ENCODE assay signal across 8 cellular contexts in the genomic region with DNA sequence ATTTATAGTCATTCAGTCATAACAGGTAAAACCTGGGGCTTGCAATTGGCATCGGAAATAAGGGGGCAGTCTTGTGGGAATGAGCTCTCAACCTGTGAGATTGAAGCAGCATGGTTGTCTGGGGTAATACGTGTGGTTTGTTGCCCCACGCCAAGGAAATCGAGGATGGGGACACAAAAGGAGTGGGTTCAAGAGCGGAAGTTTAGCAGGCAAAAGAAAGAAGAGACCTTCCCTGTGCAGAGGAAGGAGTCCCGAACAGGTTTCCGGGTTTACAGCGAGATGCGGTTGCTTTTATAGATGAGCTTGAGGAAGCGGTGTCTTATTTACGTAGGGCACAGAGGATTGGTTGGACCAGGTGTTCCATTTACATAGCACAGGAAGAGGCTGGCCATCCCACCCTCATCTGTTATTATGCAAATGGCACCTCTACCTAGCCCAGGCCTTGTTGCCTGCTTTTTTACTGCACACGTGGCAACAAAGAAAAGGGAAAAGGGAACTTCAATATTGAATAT. TPM values are rescaled to one million over a fixed set of nuclear protein-coding genes. Genes with fewer than 3 reads are reported as not detected.
DNase-seq lines count a peak whose midpoint lies in the region; ATAC-seq, FAIRE-seq and TF ChIP-seq lines count a peak whose summit lies in the region.

No MANE protein-coding gene starts in this region.

- H3K4me1 ChIP-seq in GM12878 (ENCODE audit: control insufficient read depth, insufficient read depth, low read length) (peaks cover 24% of the 10 kb centered on the region), right lobe of liver (peaks cover 0 to 19% (median 7%) of the 10 kb centered on the region in 4 donors), sigmoid colon (peaks cover 0 to 19% (median 12%) of the 10 kb centered on the region in 4 donors)

- H3K9me2 ChIP-seq in SU-DHL-6 (replicated peaks; ENCODE audit: insufficient read depth, low read length) = no peaks in the 10 kb centered on the region

- TF ChIP-seq CTCF in SU-DHL-6 (IDR thresholded peaks at IDR 0.05; ENCODE audit: insufficient read depth, low read length, poor library complexity, severe bottlenecking) (no peak), GM12878 (IDR thresholded peaks at IDR 0.05 in 2 of 3, conservative IDR thresholded peaks at IDR 0.05 in 1 of 3; ENCODE audit: control insufficient read depth in 2 of 3, extremely low read depth in 1 of 3, insufficient read depth in 1 of 3, low read depth in 3 of 3, low read length in 3 of 3) (no peak), right lobe of liver (IDR thresholded peaks at IDR 0.05) (no peak), sigmoid colon (IDR thresholded peaks at IDR 0.05) (no peak)

- intact Hi-C loops in GM12878 (cut with micrococcal nuclease; ENCODE audit: unreplicated experiment) (loop anchor here (5.0 kb wide), 2 partner anchors 45 to 95 kb away; a partner anchor contains a TSS), right lobe of liver (cut with DNase I) (no loop called here), sigmoid colon (cut with DNase I) (loop anchor here (5.0 kb wide), 1 partner anchor 165 kb away; no protein-coding TSS in a partner anchor)

- BruUV-seq in GM12878 (replicated peaks; lab: Mats Ljungman, UMichigan) = no TSS peak

- RAD21 ChIA-PET in GM12878 (lab: Charles Lee; ENCODE audit: unreplicated experiment) = interaction anchor here (0.7 to 4.4 kb wide), 33 partner anchors 12 to 244 kb away, joined by 3 to 128 read pairs (median 9); a partner anchor contains a TSS

- TF ChIP-seq EP300 in GM12878 (IDR thresholded peaks at IDR 0.05; ENCODE audit: borderline replicate concordance in 1 of 2, control insufficient read depth in 1 of 2, low read depth in 2 of 2, low read length in 2 of 2) (no peak), sigmoid colon (IDR thresholded peaks at IDR 0.05) (no peak)

- WGBS in GM12878 (ENCODE audit: insufficient coverage, insufficient replicate concordance, low lambda C conversion rate, missing lambda C conversion rate) = 5% methylated on average over 12 of the region's 12 CpGs
- WGBS in right lobe of liver (ENCODE audit: insufficient coverage, low coverage, low lambda C conversion rate, missing lambda C conversion rate) = 42% methylated on average over 11 of the region's 12 CpGs
- 38% methylated on average over 12 of the region's 12 CpGs for WGBS in sigmoid colon, 2 donors

- peak overlapping the region; percentile 15 for H2AFZ ChIP-seq in SU-DHL-6 (ENCODE audit: low read depth, low read length, severe bottlenecking)
- H2AFZ ChIP-seq in GM12878 (ENCODE audit: control insufficient read depth, low read depth, low read length) = peak overlapping the region; percentile 84

- TF ChIP-seq POLR2A in GM12878 (IDR thresholded peaks at IDR 0.05; ENCODE audit: low read depth, low read length) (peak; percentile 86), right lobe of liver (IDR thresholded peaks at IDR 0.05) (peak; percentile 64), sigmoid colon (IDR thresholded peaks at IDR 0.05) (peak in 1 of 2 donors; percentile 40)

- H3K4me3 Mint-ChIP-seq in stimulated activated naive CD8-positive, alpha-beta T cell treated with anti-CD3 and anti-CD28 coated beads, Interleukin-15, amount 100 ng/mL, for 72 hours = peak overlapping the region; percentile 69 to 85

- no peaks in the 10 kb centered on the region for H3K27me3 ChIP-seq in SU-DHL-6 (ENCODE audit: low read length)
- no peaks in the 10 kb centered on the region for H3K27me3 ChIP-seq in GM12878 (replicated peaks in 1 of 2; ENCODE audit: control insufficient read depth in 2 of 2, insufficient read depth in 2 of 2, low read length in 1 of 2)
- H3K27me3 ChIP-seq in right lobe of liver = no peaks in the 10 kb centered on the region
- H3K27me3 ChIP-seq in sigmoid colon = no peaks in the 10 kb centered on the region

- POLR2A ChIA-PET in GM12878 (lab: Charles Lee) = interaction anchor here (0.5 to 2.0 kb wide), 10 partner anchors 9 to 156 kb away, joined by 3 to 8 read pairs (median 4); a partner anchor contains a TSS

- CTCF ChIA-PET in GM12878 (lab: Yijun Ruan, JAX) = interaction anchor here (0.6 to 7.6 kb wide), 38 partner anchors 9 to 650 kb away, joined by 3 to 182 read pairs (median 11); a partner anchor contains a TSS

- H3K9me3 ChIP-seq in SU-DHL-6 (ENCODE audit: insufficient read depth, low read length) = peaks cover 4% of the 10 kb centered on the region; the same call in 1 of the 2 replicates
- H3K9me3 ChIP-seq in GM12878 (replicated peaks; ENCODE audit: control insufficient read depth, insufficient read depth, low read length) = peaks cover 8% of the 10 kb centered on the region
- H3K9me3 ChIP-seq in right lobe of liver = no peaks in the 10 kb centered on the region
- peaks cover 0 to 4% (median 3%) of the 10 kb centered on the region in 4 donors for H3K9me3 ChIP-seq in sigmoid colon

- TF ChIP-seq RAD21 in GM12878 (IDR thresholded peaks at IDR 0.05; ENCODE audit: insufficient read depth, low read depth, low read length) = no peak

- H3K4me3 ChIP-seq in SU-DHL-6 (ENCODE audit: insufficient read depth, low read length, poor library complexity, severe bottlenecking) = peak overlapping the region; percentile 45
- peak overlapping the region; percentile 29; the same call in 1 of the 2 replicates for H3K4me3 ChIP-seq in GM12878
- H3K4me3 ChIP-seq in right lobe of liver = no peak overlapping the region
- H3K4me3 ChIP-seq in sigmoid colon = no peak overlapping the region

- H3K9me3 Mint-ChIP-seq in stimulated activated naive CD8-positive, alpha-beta T cell treated with anti-CD3 and anti-CD28 coated beads, Interleukin-15, amount 100 ng/mL, for 72 hours = peaks cover 11 to 12% of the 10 kb centered on the region in 2 donors

- peak; percentile 23 for DNase-seq in DMS53 treated with DMSO at 0.1 percent for 48 hours (lab: John Stamatoyannopoulos, UW; ENCODE audit: unreplicated experiment)
- peak; percentile 88 to 91 for DNase-seq in Kasumi-1 (lab: John Stamatoyannopoulos, UW)
- no peak for DNase-seq in GM12878 (ENCODE audit: low read depth, low spot score)
- no peak for DNase-seq in right lobe of liver
- DNase-seq in stimulated activated naive CD8-positive, alpha-beta T cell treated with anti-CD3 and anti-CD28 coated beads, Interleukin-15, amount 100 ng/mL, for 72 hours = peak; percentile 56 to 71
- no peak for DNase-seq in sigmoid colon
- DNase-seq in ureter (ENCODE audit: low spot score) = no peak

- peak overlapping the region; percentile 44 for H3K9ac ChIP-seq in SU-DHL-6 (ENCODE audit: low read length)
- peak overlapping the region; percentile 50; the same call in 1 of the 2 replicates for H3K9ac ChIP-seq in GM12878 (ENCODE audit: control insufficient read depth, insufficient read depth, low read length)

- in situ Hi-C loops in GM12878 (cut with MboI) = no loop called here

- FAIRE-seq in GM12878 (lab: Jason Lieb, UNC) = no peak

- H3K27me3 Mint-ChIP-seq in stimulated activated naive CD8-positive, alpha-beta T cell treated with anti-CD3 and anti-CD28 coated beads, Interleukin-15, amount 100 ng/mL, for 72 hours = no peaks in the 10 kb centered on the region

- H3K4me2 ChIP-seq in SU-DHL-6 (ENCODE audit: low read depth, low read length, poor library complexity, severe bottlenecking) = peak overlapping the region; percentile 77
- H3K4me2 ChIP-seq in GM12878 (ENCODE audit: control insufficient read depth, insufficient read depth) = peak overlapping the region; percentile 73

- ATAC-seq in GM12878 (no peak), right lobe of liver (peak; percentile 17 to 36 (median 34))
- ATAC-seq in stimulated activated naive CD8-positive, alpha-beta T cell treated with anti-CD3 and anti-CD28 coated beads, Interleukin-15, amount 100 ng/mL, for 72 hours = peak; percentile 87

- H3K27ac ChIP-seq in SU-DHL-6 (ENCODE audit: low read depth, low read length) (peak overlapping the region; percentile 93), GM12878 (ENCODE audit: control insufficient read depth, insufficient read depth) (peak overlapping the region; percentile 62), right lobe of liver (peak overlapping the region; percentile 20 to 47 (median 33)), sigmoid colon (peak overlapping the region in 1 of 4 donors; percentile 13)

- H3K36me3 ChIP-seq in SU-DHL-6 (ENCODE audit: low read length) (no peaks in the 10 kb centered on the region), GM12878 (ENCODE audit: control insufficient read depth in 2 of 2, insufficient read depth in 2 of 2, low read length in 1 of 2) (peaks cover 1 to 4% of the 10 kb centered on the region in 2 experiments; a peak in 3 of 4 replicates), right lobe of liver (no peaks in the 10 kb centered on the region), sigmoid colon (peaks cover 0 to 2% (median 0%) of the 10 kb centered on the region in 4 donors)

- H3K79me2 ChIP-seq in SU-DHL-6 (ENCODE audit: insufficient read depth, low read length) (no peaks in the 10 kb centered on the region), GM12878 (ENCODE audit: control insufficient read depth, insufficient read depth, low read length) (no peaks in the 10 kb centered on the region)

- H4K20me1 ChIP-seq in SU-DHL-6 (ENCODE audit: low read depth, low read length) (no peaks in the 10 kb centered on the region), GM12878 (ENCODE audit: control insufficient read depth, insufficient read depth) (no peaks in the 10 kb centered on the region)

- H3K4me1 Mint-ChIP-seq in stimulated activated naive CD8-positive, alpha-beta T cell treated with anti-CD3 and anti-CD28 coated beads, Interleukin-15, amount 100 ng/mL, for 72 hours = peaks cover 15% of the 10 kb centered on the region

- H3F3A ChIP-seq in SU-DHL-6 (ENCODE audit: insufficient read depth) = peaks cover 46% of the 10 kb centered on the region

- H3K27ac Mint-ChIP-seq in stimulated activated naive CD8-positive, alpha-beta T cell treated with anti-CD3 and anti-CD28 coated beads, Interleukin-15, amount 100 ng/mL, for 72 hours = peak overlapping the region; percentile 72 to 91

- SMC1A ChIA-PET in GM12878 (lab: Charles Lee; ENCODE audit: uncharacterized antibody, unreplicated experiment) = interaction anchor here (0.7 to 6.2 kb wide), 30 partner anchors 9 to 244 kb away, joined by 3 to 133 read pairs (median 8); a partner anchor contains a TSS

RNA-seq across cellular contexts. Expression of a gene that starts 37.3 kb away (rescaled TPM):
- total RNA-seq in GM12878 (2013; cell fraction: nucleolus; rRNA removed) = 28.3 and 29.7 TPM in 2 replicates
- total RNA-seq in GM12878 (2014; rRNA removed) (17.0 and 17.3 TPM in 2 replicates), GM12878 (2014; rRNA removed; fragmentation: Illumina TruSeq; extraction: Trizol) (17.0 and 19.0 TPM in 2 replicates), GM12878 (2021) (33.2 and 35.5 TPM in 2 replicates), right lobe of liver (10 to 100 TPM; 31.6 to 68.2 (median 48.6) TPM), sigmoid colon (10 to 100 TPM; 23.5 to 32.6 (median 25.5) TPM), ureter (48.7 TPM)
- polyA plus RNA-seq in GM12878 (2011; ENCODE audit: low read depth) = 18.0 TPM
- polyA plus RNA-seq in GM12878 (2011; rRNA removed) (12.2 and 17.6 TPM in 2 replicates), GM12878 (2014; fragmentation: Illumina TruSeq; extraction: Trizol) (23.6 and 28.6 TPM in 2 replicates), GM12878 (2014; fragmentation: Nextera tagmentation; extraction: Ambion mirVana) (10 to 100 TPM; 25.6 to 30.9 TPM), GM12878 (2014; rRNA removed) (10.9 and 12.0 TPM in 2 replicates), GM12878 (2016; fragmentation: Nextera tagmentation; extraction: Ambion mirVana) (10 to 100 TPM; 55.3 to 62.4 TPM), sigmoid colon (10 to 100 TPM in 1 of 3 donors, 1 to 10 TPM in 2; 6.6 to 26.5 (median 7.9) TPM)
- polyA plus RNA-seq in GM12878 (2011; cell fraction: cytosol; rRNA removed) = 6.8 and 11.1 TPM in 2 replicates
- 4.0 and 5.0 TPM in 2 replicates for polyA plus RNA-seq in GM12878 (2011; cell fraction: nucleus; rRNA removed)
- polyA plus RNA-seq in GM12878 (2012) = 26.3 and 34.8 TPM in 2 replicates
- 17.7 and 17.8 TPM in 2 replicates for polyA minus RNA-seq in GM12878 (2011; rRNA and poly(A)+ RNA removed)
- 9.8 and 11.4 TPM in 2 replicates for polyA minus RNA-seq in GM12878 (2011; cell fraction: cytosol; rRNA and poly(A)+ RNA removed)
- polyA minus RNA-seq in GM12878 (2011; cell fraction: nucleus; rRNA and poly(A)+ RNA removed) = 5.9 and 9.6 TPM in 2 replicates

RNA-seq across cellular contexts. Expression of a gene that starts 41.1 kb away (rescaled TPM):
- 34.3 and 38.6 TPM in 2 replicates for total RNA-seq in GM12878 (2013; cell fraction: nucleolus; rRNA removed)
- total RNA-seq in GM12878 (2014; rRNA removed) (78.3 and 91.0 TPM in 2 replicates), GM12878 (2014; rRNA removed; fragmentation: Illumina TruSeq; extraction: Trizol) (75.2 and 79.7 TPM in 2 replicates), GM12878 (2021) (67.3 and 71.5 TPM in 2 replicates), right lobe of liver (10 to 100 TPM; 16.0 to 39.1 (median 27.8) TPM), sigmoid colon (10 to 100 TPM; 34.9 to 65.8 (median 38.5) TPM), ureter (59.0 TPM)
- 36.2 TPM for polyA plus RNA-seq in GM12878 (2011; ENCODE audit: low read depth)
- polyA plus RNA-seq in GM12878 (2011; rRNA removed) (81.8 and 96.9 TPM in 2 replicates), GM12878 (2014; fragmentation: Illumina TruSeq; extraction: Trizol) (98.8 and 144 TPM in 2 replicates), GM12878 (2014; fragmentation: Nextera tagmentation; extraction: Ambion mirVana) (10 to 100 TPM; 23.6 to 33.2 TPM), GM12878 (2014; rRNA removed) (72.9 and 85.1 TPM in 2 replicates), GM12878 (2016; fragmentation: Nextera tagmentation; extraction: Ambion mirVana) (10 to 100 TPM; 75.7 to 84.2 TPM), sigmoid colon (100 to 1,000 TPM in 2 of 3 donors, 10 to 100 TPM in 1; 72.1 to 178 (median 135) TPM)
- 67.0 and 70.6 TPM in 2 replicates for polyA plus RNA-seq in GM12878 (2011; cell fraction: cytosol; rRNA removed)
- polyA plus RNA-seq in GM12878 (2011; cell fraction: nucleus; rRNA removed) = 25.2 and 37.7 TPM in 2 replicates
- polyA plus RNA-seq in GM12878 (2012) = 40.6 and 62.4 TPM in 2 replicates
- 90.9 and 105 TPM in 2 replicates for polyA minus RNA-seq in GM12878 (2011; rRNA and poly(A)+ RNA removed)
- 34.8 and 35.5 TPM in 2 replicates for polyA minus RNA-seq in GM12878 (2011; cell fraction: cytosol; rRNA and poly(A)+ RNA removed)
- 15.0 and 20.4 TPM in 2 replicates for polyA minus RNA-seq in GM12878 (2011; cell fraction: nucleus; rRNA and poly(A)+ RNA removed)

Comparison
In these comparisons a context has a peak if more than half of its experiments do, and no peak if none do; other contexts are left out.
1. DNase-seq: peak in DMS53 treated with DMSO at 0.1 percent for 48 hours (single experiment), Kasumi-1 (2 of 2) and stimulated activated naive CD8-positive, alpha-beta T cell treated with anti-CD3 and anti-CD28 coated beads, Interleukin-15, amount 100 ng/mL, for 72 hours (2 of 2); none in GM12878 (single experiment), right lobe of liver (0 of 3), sigmoid colon (single experiment) and ureter (single experiment).
2. H3K4me3 ChIP-seq: peak in SU-DHL-6 (single experiment) and GM12878 (single experiment); none in right lobe of liver (0 of 3) and sigmoid colon (0 of 4).
3. intact Hi-C loops: an anchor here in GM12878 (5.0 kb wide) and sigmoid colon (5.0 kb wide); none called in right lobe of liver.